ENCODE assay signal across 18 cellular contexts in the genomic region with DNA sequence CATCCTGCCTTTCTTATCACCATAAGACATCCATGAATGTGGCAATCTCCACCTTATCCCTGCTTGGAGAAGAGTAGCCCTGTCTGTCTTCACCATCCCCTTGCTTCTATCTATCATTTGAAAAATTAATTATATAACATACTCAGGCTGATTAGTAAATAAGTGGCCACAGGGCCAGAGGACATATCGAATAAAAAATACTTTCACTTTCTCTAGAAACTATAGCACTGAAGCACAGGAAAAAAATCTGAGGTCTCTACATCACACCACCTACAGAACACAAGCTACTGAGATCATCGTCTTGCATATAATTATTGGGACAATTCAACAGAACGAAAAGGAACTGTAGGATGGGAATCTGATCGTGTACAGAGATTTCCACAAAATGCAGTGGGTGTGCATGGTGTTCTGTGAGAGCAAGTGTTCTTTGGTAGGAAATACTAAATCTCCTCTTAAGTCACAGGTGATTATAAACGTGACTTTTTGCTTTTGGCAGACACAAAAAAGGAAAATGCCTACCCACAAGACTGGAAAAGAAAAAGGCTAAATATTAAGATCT.
"Had no signal": no experiment of that assay in that cellular context is flagged by ENCODE, and none has a peak within 500 bp of the region (broad histone marks: within the 10 kb centered on the region; RNA-seq: fewer than 3 reads in every experiment).

No MANE protein-coding gene starts in this region.

- H3K36me3 ChIP-seq: esophagus muscularis mucosa, gastroesophageal sphincter, right atrium auricular region, stomach, thyroid gland had no signal

- H3K27me3 ChIP-seq: esophagus muscularis mucosa, gastroesophageal sphincter, right atrium auricular region, stomach, thyroid gland had no signal

- H3K4me1 ChIP-seq: esophagus muscularis mucosa, gastroesophageal sphincter, right atrium auricular region, stomach, thyroid gland had no signal

- H3K4me3 ChIP-seq: esophagus muscularis mucosa, gastroesophageal sphincter, right atrium auricular region, stomach, thyroid gland had no signal

- H3K27ac ChIP-seq: epithelial cell of prostate, esophagus muscularis mucosa, gastroesophageal sphincter, right atrium auricular region, stomach, thyroid gland had no signal

- ATAC-seq: gastroesophageal sphincter, left cardiac atrium, natural killer cell had no signal

- DNase-seq: effector memory CD4-positive, alpha-beta T cell; glutamatergic neuron; immature natural killer cell; kidney; left cardiac atrium; mammary epithelial cell; natural killer cell; posterior cingulate gyrus; small intestine; stimulated activated CD4-positive, alpha-beta T cell treated with anti-CD3 and anti-CD28 coated beads, Interleukin-12 subunit alpha, Interleukin-12 subunit beta, amount 100 ng/mL, for 4 hours; stimulated activated naive CD4-positive, alpha-beta T cell; stomach; substantia nigra; thyroid gland had no signal

- H3K9me3 ChIP-seq: esophagus muscularis mucosa, gastroesophageal sphincter, right atrium auricular region, stomach, thyroid gland had no signal
